In genomic region chr2:192196451-192197194, GRCh38 we compare ENCODE assay signal across 8 cellular contexts. TPM values are rescaled to one million over a fixed set of nuclear protein-coding genes. Genes with fewer than 3 reads are reported as not detected.
DNase-seq lines count a peak whose midpoint lies in the region; ATAC-seq, FAIRE-seq and TF ChIP-seq lines count a peak whose summit lies in the region.

No MANE protein-coding gene starts in this region.

- H3K36me3 Mint-ChIP-seq in CD4-positive, CD25-positive, alpha-beta regulatory T cell, result no peaks in the 10 kb centered on the region
- H3K36me3 Mint-ChIP-seq in natural killer cell treated with Interleukin-12 subunit alpha and Interleukin-12 subunit beta and Interleukin-15 and Interleukin-18, amount 100 ng/mL, for 72 hours, result peaks cover 6% of the 10 kb centered on the region

- no peak overlapping the region for H2BK120ac ChIP-seq in IMR-90 (ENCODE audit: low read depth, low read length)

- peak overlapping the region; percentile 75; the same call in 1 of the 2 replicates for H3K4me2 ChIP-seq in IMR-90 (ENCODE audit: low read depth, low read length)

- H3K27me3 ChIP-seq in CD4-positive, CD25-positive, alpha-beta regulatory T cell (ENCODE audit: control insufficient read depth, insufficient read depth, low read length), result peaks cover 40% of the 10 kb centered on the region
- H3K27me3 ChIP-seq in IMR-90 (ENCODE audit: control insufficient read depth, insufficient read depth, low read length) (peaks cover 53% of the 10 kb centered on the region), bronchial epithelial cell (ENCODE audit: control insufficient read depth, insufficient read depth, low read length) (peaks cover 39% of the 10 kb centered on the region), Peyer's patch (peaks cover 0 to 34% of the 10 kb centered on the region in 2 donors)

- H3K9ac ChIP-seq in IMR-90 (ENCODE audit: low read depth, low read length), result no peak overlapping the region

- H3K18ac ChIP-seq in IMR-90 (ENCODE audit: low read depth, low read length), result no peak overlapping the region

- CTCF ChIA-PET in IMR-90 (lab: Yijun Ruan, JAX), result no interaction called here

- no peaks in the 10 kb centered on the region for H3K9me3 ChIP-seq in CD4-positive, CD25-positive, alpha-beta regulatory T cell (ENCODE audit: control insufficient read depth in 2 of 2, low read length in 2 of 2)
- H3K9me3 ChIP-seq in IMR-90 (ENCODE audit: control insufficient read depth, insufficient read depth, low read length) (no peaks in the 10 kb centered on the region), Peyer's patch (no peaks in the 10 kb centered on the region)

- FAIRE-seq in bronchial epithelial cell (lab: Jason Lieb, UNC), result no peak

- intact Hi-C loops in IMR-90 (cut with micrococcal nuclease) (no loop called here), cardiac septum (cut with DNase I) (no loop called here)

- no peak overlapping the region for H3K4ac ChIP-seq in IMR-90 (ENCODE audit: low read depth, low read length)

- no peak overlapping the region for H3K27ac Mint-ChIP-seq in CD4-positive, CD25-positive, alpha-beta regulatory T cell
- H3K27ac Mint-ChIP-seq in natural killer cell treated with Interleukin-12 subunit alpha and Interleukin-12 subunit beta and Interleukin-15 and Interleukin-18, amount 100 ng/mL, for 72 hours, result no peak overlapping the region

- POLR2A ChIA-PET in IMR-90 (lab: Charles Lee; ENCODE audit: unreplicated experiment), result no interaction called here

- no peaks in the 10 kb centered on the region for H3K36me3 ChIP-seq in CD4-positive, CD25-positive, alpha-beta regulatory T cell (ENCODE audit: control insufficient read depth, insufficient read depth, low read length)
- H3K36me3 ChIP-seq in IMR-90 (ENCODE audit: control insufficient read depth, insufficient read depth, low read length) (no peaks in the 10 kb centered on the region), bronchial epithelial cell (ENCODE audit: control insufficient read depth, insufficient read depth, low read length) (no peaks in the 10 kb centered on the region), Peyer's patch (no peaks in the 10 kb centered on the region)

- H3K4me1 ChIP-seq in CD4-positive, CD25-positive, alpha-beta regulatory T cell (ENCODE audit: control insufficient read depth, insufficient read depth, low read length, poor library complexity, severe bottlenecking), result peaks cover 22% of the 10 kb centered on the region
- H3K4me1 ChIP-seq in IMR-90 (ENCODE audit: control insufficient read depth, insufficient read depth, low read length) (no peaks in the 10 kb centered on the region), Peyer's patch (peaks cover 0 to 24% (median 3%) of the 10 kb centered on the region in 4 donors)

- H4K8ac ChIP-seq in IMR-90 (ENCODE audit: low read depth in 2 of 2, low read length in 2 of 2), result no peak overlapping the region

- no peak overlapping the region for H4K5ac ChIP-seq in IMR-90 (ENCODE audit: low read depth, low read length)

- no peak for TF ChIP-seq POLR2A in IMR-90 (IDR thresholded peaks at IDR 0.05; ENCODE audit: low read depth, low read length)
- TF ChIP-seq POLR2A in Peyer's patch (IDR thresholded peaks at IDR 0.05), result no peak

- no peak for ATAC-seq in CD4-positive, CD25-positive, alpha-beta regulatory T cell (ENCODE audit: low read depth in 2 of 2)
- ATAC-seq in IMR-90 (ENCODE audit: low read depth), result no peak
- ATAC-seq in natural killer cell treated with Interleukin-12 subunit alpha and Interleukin-12 subunit beta and Interleukin-15 and Interleukin-18, amount 100 ng/mL, for 72 hours, result no peak

- H3K4me1 Mint-ChIP-seq in CD4-positive, CD25-positive, alpha-beta regulatory T cell, result peaks cover 5 to 31% (median 14%) of the 10 kb centered on the region in 4 donors
- peaks cover 16 to 26% of the 10 kb centered on the region in 2 donors for H3K4me1 Mint-ChIP-seq in natural killer cell treated with Interleukin-12 subunit alpha and Interleukin-12 subunit beta and Interleukin-15 and Interleukin-18, amount 100 ng/mL, for 72 hours (ENCODE audit: low read depth in 2 of 2)

- H4K20me1 ChIP-seq in IMR-90 (ENCODE audit: insufficient read depth, low read length), result no peaks in the 10 kb centered on the region

- H3K4me3 ChIP-seq in CD4-positive, CD25-positive, alpha-beta regulatory T cell (ENCODE audit: low read depth, low read length), result no peak overlapping the region
- H3K4me3 ChIP-seq in IMR-90 (ENCODE audit: insufficient read depth, low read depth, low read length), result no peak overlapping the region
- no peak overlapping the region for H3K4me3 ChIP-seq in bronchial epithelial cell (ENCODE audit: low read depth, low read length)
- H3K4me3 ChIP-seq in coronary artery, result no peak overlapping the region
- no peak overlapping the region for H3K4me3 ChIP-seq in Peyer's patch

- H2BK20ac ChIP-seq in IMR-90 (ENCODE audit: low read depth, low read length), result no peak overlapping the region

- no peak overlapping the region for H2AK5ac ChIP-seq in IMR-90 (ENCODE audit: low read depth, low read length)

- no peak overlapping the region for H2BK5ac ChIP-seq in IMR-90 (ENCODE audit: low read depth, low read length, poor library complexity, severe bottlenecking)

- H4K91ac ChIP-seq in IMR-90 (ENCODE audit: insufficient read depth, low read depth, low read length), result no peak overlapping the region

- in situ Hi-C loops in IMR-90 (cut with MboI; ENCODE audit: low sequenced_read_pairs), result no loop called here

- dilution Hi-C loops in IMR-90 (cut with HindIII; ENCODE audit: low sequenced_read_pairs, unreplicated experiment), result no loop called here

- peak overlapping the region; percentile 71 for H2AFZ ChIP-seq in IMR-90 (replicated peaks; ENCODE audit: low read length, poor library complexity)

- no peak for DNase-seq in CD4-positive, CD25-positive, alpha-beta regulatory T cell
- DNase-seq in IMR-90, result no peak
- DNase-seq in bronchial epithelial cell (ENCODE audit: low read depth), result peak; percentile 10
- DNase-seq in natural killer cell treated with Interleukin-12 subunit alpha and Interleukin-12 subunit beta and Interleukin-15 and Interleukin-18, amount 100 ng/mL, for 72 hours (ENCODE audit: low spot score), result no peak
- no peak for DNase-seq in SW480 (ENCODE audit: low spot score)
- no peak for DNase-seq in coronary artery (ENCODE audit: low spot score)
- no peak for DNase-seq in Peyer's patch
- DNase-seq in cardiac septum (ENCODE audit: low spot score), result no peak

- TF ChIP-seq CTCF in IMR-90 (conservative IDR thresholded peaks at IDR 0.05; ENCODE audit: low read depth, low read length) (no peak), bronchial epithelial cell (IDR thresholded peaks at IDR 0.05; ENCODE audit: insufficient read depth, low read length, severe bottlenecking) (no peak), coronary artery (IDR thresholded peaks at IDR 0.05) (no peak), Peyer's patch (IDR thresholded peaks at IDR 0.05) (no peak)

- H3K56ac ChIP-seq in IMR-90 (ENCODE audit: extremely low read depth, insufficient read depth, low read length), result no peak overlapping the region

- no peak overlapping the region for H3K27ac ChIP-seq in CD4-positive, CD25-positive, alpha-beta regulatory T cell (ENCODE audit: insufficient read depth, low read length, poor library complexity, severe bottlenecking)
- H3K27ac ChIP-seq in IMR-90 (ENCODE audit: insufficient read depth, low read length), result no peak overlapping the region
- no peak overlapping the region for H3K27ac ChIP-seq in coronary artery
- no peak overlapping the region for H3K27ac ChIP-seq in Peyer's patch

- H2BK15ac ChIP-seq in IMR-90 (ENCODE audit: low read depth, low read length), result no peak overlapping the region

- H2AK9ac ChIP-seq in IMR-90 (replicated peaks; ENCODE audit: low read depth, low read length, poor library complexity), result no peak overlapping the region

- H3K14ac ChIP-seq in IMR-90 (replicated peaks; ENCODE audit: low read depth, low read length), result no peak overlapping the region

- whole genome bisulfite sequencing in IMR-90 (ENCODE audit: extremely low coverage in 2 of 2, insufficient read length in 1 of 2), 2 experiments, result 0% methylated on average over 7 of the region's 14 CpGs; no CpG with 5 or more reads in 1 of the 2 experiments

- BruUV-seq in IMR-90 (replicated peaks; lab: Mats Ljungman, UMichigan), result no TSS peak

- H3K9me3 Mint-ChIP-seq in CD4-positive, CD25-positive, alpha-beta regulatory T cell, result peaks cover 0 to 6% (median 0%) of the 10 kb centered on the region in 7 donors
- H3K9me3 Mint-ChIP-seq in natural killer cell treated with Interleukin-12 subunit alpha and Interleukin-12 subunit beta and Interleukin-15 and Interleukin-18, amount 100 ng/mL, for 72 hours, result no peaks in the 10 kb centered on the region

- no peak for TF ChIP-seq RAD21 in IMR-90 (IDR thresholded peaks at IDR 0.05; ENCODE audit: low read length)

- H3K79me1 ChIP-seq in IMR-90 (ENCODE audit: low read depth in 1 of 2, low read length in 2 of 2), result no peaks in the 10 kb centered on the region

- peak overlapping the region; percentile 69 to 84 (median 72) for H3K4me3 Mint-ChIP-seq in CD4-positive, CD25-positive, alpha-beta regulatory T cell
- peak overlapping the region; percentile 65 for H3K4me3 Mint-ChIP-seq in natural killer cell treated with Interleukin-12 subunit alpha and Interleukin-12 subunit beta and Interleukin-15 and Interleukin-18, amount 100 ng/mL, for 72 hours

- peaks cover 70% of the 10 kb centered on the region for H3K27me3 Mint-ChIP-seq in CD4-positive, CD25-positive, alpha-beta regulatory T cell
- peaks cover 45 to 60% of the 10 kb centered on the region in 2 donors for H3K27me3 Mint-ChIP-seq in natural killer cell treated with Interleukin-12 subunit alpha and Interleukin-12 subunit beta and Interleukin-15 and Interleukin-18, amount 100 ng/mL, for 72 hours

- no peaks in the 10 kb centered on the region for H3K9me1 ChIP-seq in IMR-90 (ENCODE audit: insufficient read depth, low read length)

- H3K23ac ChIP-seq in IMR-90 (ENCODE audit: low read depth, low read length), result no peak overlapping the region; the same call in 1 of the 2 replicates

TF ChIP-seq in IMR-90, 13 proteins besides CTCF, POLR2A, EP300 and RAD21:
- no peak for TF ChIP-seq RCOR1 (IDR thresholded peaks at IDR 0.05; ENCODE audit: insufficient replicate concordance, low read length)
- TF ChIP-seq SMC3 (IDR thresholded peaks at IDR 0.05; ENCODE audit: low read depth, low read length), result no peak
- no peak for TF ChIP-seq FOS (IDR thresholded peaks at IDR 0.05; ENCODE audit: low read depth, low read length)

RNA-seq across cellular contexts. Expression of gene TMEFF2, which starts 1.9 kb away (rescaled TPM):
- not detected for total RNA-seq in CD4-positive, CD25-positive, alpha-beta regulatory T cell
- not detected for polyA plus RNA-seq in CD4-positive, CD25-positive, alpha-beta regulatory T cell
- 1.3 and 1.4 TPM in 2 replicates for total RNA-seq in IMR-90 (2012; rRNA removed)
- 2.9 and 3.0 TPM in 2 replicates for polyA plus RNA-seq in IMR-90 (2012; rRNA removed)
- 1.4 and 1.9 TPM in 2 replicates for polyA plus RNA-seq in IMR-90 (2012; cell fraction: cytosol; rRNA removed)
- 0.77 and 1.4 TPM in 2 replicates for polyA plus RNA-seq in IMR-90 (2012; cell fraction: nucleus; rRNA removed; ENCODE audit: low replicate concordance)
- total RNA-seq in bronchial epithelial cell, result not detected in 2 replicates
- not detected for total RNA-seq in natural killer cell treated with Interleukin-12 subunit alpha and Interleukin-12 subunit beta and Interleukin-15 and Interleukin-18, amount 100 ng/mL, for 72 hours
- 1 to 10 TPM in 1 of 4 donors, under 1 TPM in 3; 0.35 to 1.6 (median 0.68) TPM for total RNA-seq in Peyer's patch
- not detected for total RNA-seq in cardiac septum
